Comparison of ENCODE assay signal across 23 cellular contexts in genomic region chr18:70233974-70234373, GRCh38.
"Had no signal": no experiment of that assay in that cellular context is flagged by ENCODE, and none has a peak within 500 bp of the region (broad histone marks: within the 10 kb centered on the region; RNA-seq: fewer than 3 reads in every experiment).

No MANE protein-coding gene starts in this region.

- ATAC-seq: left lobe of liver; mucosa of descending colon; naive thymus-derived CD4-positive, alpha-beta T cell; natural killer cell treated with Interleukin-12 subunit alpha and Interleukin-12 subunit beta and Interleukin-15 and Interleukin-18, amount 100 ng/mL, for 72 hours; stimulated activated naive CD8-positive, alpha-beta T cell treated with anti-CD3 and anti-CD28 coated beads, Interleukin-15, Interleukin-2, amounts not matched to agents 100 U/mL and 50 U/mL, for 24 hours had no signal

- FAIRE-seq: keratinocyte had no signal

- H3K27ac ChIP-seq: lower lobe of right lung, ovary, stomach, testis, thyroid gland, upper lobe of left lung had no signal

- H3K36me3 ChIP-seq: lower lobe of right lung, ovary, right atrium auricular region, stomach, thyroid gland, upper lobe of left lung had no signal

- H3K27me3 Mint-ChIP-seq: progenitor cell of endocrine pancreas had no signal

- H3K9me3 ChIP-seq: lower lobe of right lung, mucosa of descending colon, ovary, right atrium auricular region, testis, thyroid gland, upper lobe of left lung had no signal

- H3K27me3 ChIP-seq: ovary, right atrium auricular region, stomach, testis, thyroid gland, upper lobe of left lung had no signal

- H3K4me1 Mint-ChIP-seq: naive thymus-derived CD4-positive, alpha-beta T cell; stimulated activated naive B cell treated with anti-CD40 and anti-IgM and Interleukin-4, amounts not matched to agents 10 μg/mL and 1 μg/mL and 100 μg/mL, for 72 hours had no signal

- H3K4me3 Mint-ChIP-seq: naive thymus-derived CD4-positive, alpha-beta T cell; natural killer cell treated with Interleukin-12 subunit alpha and Interleukin-12 subunit beta and Interleukin-15 and Interleukin-18, amount 100 ng/mL, for 72 hours; stimulated activated naive B cell treated with anti-CD40 and anti-IgM and Interleukin-4, amounts not matched to agents 10 μg/mL and 1 μg/mL and 100 μg/mL, for 72 hours had no signal

- H3K36me3 Mint-ChIP-seq: natural killer cell treated with Interleukin-12 subunit alpha and Interleukin-12 subunit beta and Interleukin-15 and Interleukin-18, amount 100 ng/mL, for 72 hours; stimulated activated naive B cell treated with anti-CD40 and anti-IgM and Interleukin-4, amounts not matched to agents 10 μg/mL and 1 μg/mL and 100 μg/mL, for 72 hours had no signal

- H3K4me3 ChIP-seq: lower lobe of right lung, mucosa of descending colon, ovary, right atrium auricular region, skin epidermis, stomach, testis, thyroid gland, upper lobe of left lung had no signal

- H3K4me1 ChIP-seq: stomach, testis, thyroid gland, upper lobe of left lung had no signal

- H3K27ac Mint-ChIP-seq: naive thymus-derived CD4-positive, alpha-beta T cell; natural killer cell treated with Interleukin-12 subunit alpha and Interleukin-12 subunit beta and Interleukin-15 and Interleukin-18, amount 100 ng/mL, for 72 hours; stimulated activated naive B cell treated with anti-CD40 and anti-IgM and Interleukin-4, amounts not matched to agents 10 μg/mL and 1 μg/mL and 100 μg/mL, for 72 hours had no signal

- DNase-seq: kidney glomerular epithelial cell; left cardiac atrium; lower lobe of right lung; midbrain; mucosa of descending colon; naive thymus-derived CD4-positive, alpha-beta T cell; ovary; stimulated activated CD4-positive, alpha-beta T cell treated with anti-CD3 and anti-CD28 coated beads, Interleukin-12 subunit alpha, Interleukin-12 subunit beta, amount 100 ng/mL, for 4 hours; stimulated activated CD4-positive, alpha-beta T cell treated with anti-CD3 and anti-CD28 coated beads, Interleukin-15, amount 100 ng/mL, for 24 hours; stimulated activated CD4-positive, alpha-beta T cell treated with anti-CD3 and anti-CD28 coated beads, Interleukin-2, amount 100 ng/mL, for 24 hours; stimulated activated CD4-positive, alpha-beta T cell treated with anti-CD3 and anti-CD28 coated beads, Interleukin-4, amount 100 ng/mL, for 1 hour; stimulated activated naive B cell treated with anti-CD40 and anti-IgM and Interleukin-4, amounts not matched to agents 10 μg/mL and 1 μg/mL and 100 μg/mL, for 72 hours; stimulated activated naive CD8-positive, alpha-beta T cell treated with anti-CD3 and anti-CD28 coated beads, Interleukin-15, Interleukin-2, amounts not matched to agents 100 U/mL and 50 U/mL, for 24 hours; stomach; testis; thyroid gland; upper lobe of left lung had no signal
